Comparison of ENCODE assay signal across 13 cellular contexts in the genomic region with DNA sequence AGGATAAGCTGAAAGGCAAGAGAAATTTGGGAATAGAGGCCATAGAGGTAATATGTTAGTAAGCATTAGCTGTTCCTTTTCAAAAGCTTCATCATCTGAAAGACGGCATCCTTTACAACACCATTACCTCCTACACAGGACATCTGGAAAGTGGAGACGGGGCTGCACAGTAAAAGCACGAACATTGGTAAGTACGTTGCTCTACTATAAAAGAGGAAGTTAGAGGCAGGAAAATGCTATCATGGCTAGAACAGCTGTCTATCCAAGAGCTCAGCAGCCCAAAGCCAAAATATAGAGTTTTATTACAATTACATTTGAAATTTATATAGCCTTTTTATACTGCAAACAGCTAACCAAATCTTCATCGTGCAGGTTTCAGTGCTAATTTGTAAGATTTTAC.
"Had no signal": no experiment of that assay in that cellular context is flagged by ENCODE, and none has a peak within 500 bp of the region (broad histone marks: within the 10 kb centered on the region; RNA-seq: fewer than 3 reads in every experiment).

No MANE protein-coding gene starts in this region.

- H3K4me3 Mint-ChIP-seq: activated naive CD4-positive, alpha-beta T cell treated with anti-CD3 and anti-CD28 coated beads, Interleukin-2, amount 50 U/mL, for 24 hours; neural crest cell; type B pancreatic cell had no signal

- DNase-seq: body of pancreas; central memory CD4-positive, alpha-beta T cell; effector CD8-positive, alpha-beta T cell; foreskin melanocyte; head of caudate nucleus; spleen; stimulated activated CD4-positive, alpha-beta T cell treated with anti-CD3 and anti-CD28 coated beads, Interleukin-1b, Interleukin-23, amount 100 ng/mL, for 48 hours; stimulated activated naive CD8-positive, alpha-beta T cell treated with anti-CD3 and anti-CD28 coated beads, Interleukin-15, Interleukin-2, amounts not matched to agents 100 U/mL and 50 U/mL, for 24 hours had no signal

- H3K27me3 Mint-ChIP-seq: activated naive CD4-positive, alpha-beta T cell treated with anti-CD3 and anti-CD28 coated beads, Interleukin-2, amount 50 U/mL, for 24 hours; type B pancreatic cell had no signal

- H3K4me1 Mint-ChIP-seq: neural crest cell had no signal

- H3K36me3 Mint-ChIP-seq: activated naive CD4-positive, alpha-beta T cell treated with anti-CD3 and anti-CD28 coated beads, Interleukin-2, amount 50 U/mL, for 24 hours; type B pancreatic cell had no signal

- H3K27ac Mint-ChIP-seq: activated naive CD4-positive, alpha-beta T cell treated with anti-CD3 and anti-CD28 coated beads, Interleukin-2, amount 50 U/mL, for 24 hours; type B pancreatic cell had no signal

- ATAC-seq: activated CD4-positive, CD25-positive, alpha-beta regulatory T cell treated with anti-CD3 and anti-CD28 coated beads, Interleukin-2, amount 50 U/mL, for 24 hours; body of pancreas; sciatic nerve; stimulated activated naive CD8-positive, alpha-beta T cell treated with anti-CD3 and anti-CD28 coated beads, Interleukin-15, Interleukin-2, amounts not matched to agents 100 U/mL and 50 U/mL, for 24 hours had no signal

- H3K9me3 Mint-ChIP-seq: activated naive CD4-positive, alpha-beta T cell treated with anti-CD3 and anti-CD28 coated beads, Interleukin-2, amount 50 U/mL, for 24 hours; neural crest cell; type B pancreatic cell had no signal
